ENCODE assay signal across 17 cellular contexts in the genomic region with DNA sequence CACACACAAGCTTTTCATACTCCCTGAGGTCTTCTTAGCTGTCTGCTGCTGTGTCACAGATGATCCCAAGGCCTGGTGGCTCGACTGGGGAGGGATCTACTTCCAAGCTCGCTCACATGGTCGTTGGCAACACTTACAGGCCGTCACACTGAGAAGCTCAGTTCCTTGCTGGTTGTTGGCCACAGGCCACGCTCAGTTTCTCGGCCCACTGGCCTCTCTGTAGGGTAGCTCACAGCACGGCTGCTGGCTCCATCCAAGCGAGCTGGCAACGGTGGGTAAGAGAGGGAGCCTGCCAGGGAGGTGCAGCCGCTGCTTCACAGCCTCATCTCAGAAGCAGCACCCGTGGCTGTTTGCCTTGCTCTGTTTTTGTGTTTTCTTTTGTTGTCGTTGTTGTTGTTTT. TPM values are rescaled to one million over a fixed set of nuclear protein-coding genes. Genes with fewer than 3 reads are reported as not detected.
A peak's percentile ranks its signal among the peaks of the same experiment; 100 is the strongest.
DNase-seq lines count a peak whose midpoint lies in the region; ATAC-seq lines count a peak whose summit lies in the region.
"Had no signal": no experiment of that assay in that cellular context is flagged by ENCODE, and none has a peak within 500 bp of the region (broad histone marks: within the 10 kb centered on the region; RNA-seq: fewer than 3 reads in every experiment).

No MANE protein-coding gene starts in this region.

- peak; percentile 5 for DNase-seq in NCI-H1092 (lab: John Stamatoyannopoulos, UW)
- DNase-seq in NCI-H1092 treated with DMSO at 0.1 percent for 48 hours (lab: John Stamatoyannopoulos, UW), result no peak
- DNase-seq in NCI-H446 (lab: John Stamatoyannopoulos, UW), result peak; percentile 11 to 63
- peak; percentile 18 for DNase-seq in iPS-NIHi11 (ENCODE audit: low spot score)
- DNase-seq in hippocampal formation (lab: John Stamatoyannopoulos, UW), result no peak
- DNase-seq in activated naive CD4-positive, alpha-beta T cell treated with anti-CD3 and anti-CD28 coated beads, Interleukin-2, amount 50 U/mL, for 72 hours (ENCODE audit: low spot score in 2 of 2), result no peak
- DNase-seq: CD8-positive, alpha-beta memory T cell; DND-41; GDM1; NCI-H1417 treated with DMSO at 0.1 percent for 48 hours; NCI-H2029 treated with DMSO at 0.1 percent for 48 hours; NCI-H510A treated with DMSO at 0.1 percent for 48 hours; Peyer's patch; SHP77 had no signal

- no peaks in the 10 kb centered on the region for H3K36me3 Mint-ChIP-seq in activated naive CD4-positive, alpha-beta T cell treated with anti-CD3 and anti-CD28 coated beads, Interleukin-2, amount 50 U/mL, for 72 hours
- H3K36me3 Mint-ChIP-seq: CD8-positive, alpha-beta memory T cell had no signal

- no peaks in the 10 kb centered on the region for H3K9me3 Mint-ChIP-seq in activated naive CD4-positive, alpha-beta T cell treated with anti-CD3 and anti-CD28 coated beads, Interleukin-2, amount 50 U/mL, for 72 hours
- H3K9me3 Mint-ChIP-seq: CD8-positive, alpha-beta memory T cell had no signal

- no peak for ATAC-seq in HG02981 (IDR thresholded peaks at IDR 0.05; ENCODE audit: unreplicated experiment)
- no peak for ATAC-seq in activated naive CD4-positive, alpha-beta T cell treated with anti-CD3 and anti-CD28 coated beads, Interleukin-2, amount 50 U/mL, for 72 hours
- ATAC-seq in GM19463 (IDR thresholded peaks at IDR 0.05; ENCODE audit: unreplicated experiment), result no peak

- H3K27ac Mint-ChIP-seq in activated naive CD4-positive, alpha-beta T cell treated with anti-CD3 and anti-CD28 coated beads, Interleukin-2, amount 50 U/mL, for 72 hours, result no peak overlapping the region
- H3K27ac Mint-ChIP-seq: CD8-positive, alpha-beta memory T cell had no signal

RNA-seq across cellular contexts. Expression of gene GFPT2, which starts 43.8 kb away (rescaled TPM):
- total RNA-seq in activated naive CD4-positive, alpha-beta T cell treated with anti-CD3 and anti-CD28 coated beads, Interleukin-2, amount 50 U/mL, for 72 hours, result under 1 TPM; 0.36 to 0.45 TPM
- total RNA-seq: T-helper 1 cell treated with Interleukin-12 subunit alpha and Interleukin-12 subunit beta and Interleukin-4 antibody, amounts not matched to agents 30 ng/mL and 1 ng/mL, for 36 hours had no signal

Comparison
In these comparisons a context has a peak if more than half of its experiments do, and no peak if none do; other contexts are left out.
1. DNase-seq: peak in NCI-H1092 (single experiment), NCI-H446 (2 of 2) and iPS-NIHi11 (single experiment); none in NCI-H1092 treated with DMSO at 0.1 percent for 48 hours (single experiment), hippocampal formation (0 of 2) and activated naive CD4-positive, alpha-beta T cell treated with anti-CD3 and anti-CD28 coated beads, Interleukin-2, amount 50 U/mL, for 72 hours (0 of 2).